ENCODE assay signal across 16 cellular contexts in the genomic region with DNA sequence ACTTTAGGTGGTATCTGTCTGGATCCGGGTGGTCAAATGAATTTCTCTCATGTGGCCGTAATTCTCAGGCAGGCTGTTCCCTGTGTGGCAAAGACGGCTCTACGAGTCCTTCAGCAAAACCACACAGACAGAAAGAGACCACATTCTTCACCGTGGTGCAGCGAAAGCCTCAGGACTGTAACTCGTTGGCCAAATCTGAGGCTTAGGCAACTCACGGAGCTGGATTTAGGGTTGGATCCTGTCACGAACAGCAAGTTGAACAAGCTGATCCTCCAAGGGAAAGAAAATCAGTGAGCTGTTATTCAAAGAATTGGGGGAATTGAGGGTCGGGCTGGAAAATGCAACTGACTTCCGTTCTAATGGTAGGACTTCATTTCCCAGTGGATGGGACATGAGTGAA.
"Had no signal": no experiment of that assay in that cellular context is flagged by ENCODE, and none has a peak within 500 bp of the region (broad histone marks: within the 10 kb centered on the region; RNA-seq: fewer than 3 reads in every experiment).

No MANE protein-coding gene starts in this region.

- DNase-seq: activated CD4-positive, alpha-beta T cell treated with anti-CD3 and anti-CD28 coated beads, Interleukin-2, amount 10 ng/mL, durations not matched to agents 7 days and 5 days; activated CD4-positive, CD25-positive, alpha-beta regulatory T cell; activated naive CD4-positive, alpha-beta T cell treated with anti-CD3 and anti-CD28 coated beads, Interleukin-2, amount 50 U/mL, for 16 hours; activated T-cell treated with anti-CD3 and anti-CD28 coated beads for 4 hours; adrenal gland; cerebellar nuclear complex; dorsolateral prefrontal cortex; gastrocnemius medialis; islet precursor cell; mammary epithelial cell; natural killer cell; transverse colon had no signal

- H3K4me3 ChIP-seq: adrenal gland, dorsolateral prefrontal cortex, esophagus muscularis mucosa, gastrocnemius medialis, skin epidermis, transverse colon had no signal

- H3K27ac ChIP-seq: adrenal gland, dorsolateral prefrontal cortex, esophagus muscularis mucosa, gastrocnemius medialis, skin epidermis, transverse colon had no signal

- H3K4me1 ChIP-seq: adrenal gland, esophagus muscularis mucosa, gastrocnemius medialis, transverse colon had no signal

- ATAC-seq: activated T-helper 17 cell treated with anti-CD3 and anti-CD28 coated beads, Interleukin-2, amount 50 U/mL, for 72 hours; gastrocnemius medialis; left lobe of liver had no signal

- H3K9me3 ChIP-seq: adrenal gland, esophagus muscularis mucosa, gastrocnemius medialis, transverse colon had no signal

- H3K27me3 ChIP-seq: adrenal gland, esophagus muscularis mucosa, transverse colon had no signal

- H3K36me3 ChIP-seq: adrenal gland, gastrocnemius medialis, transverse colon had no signal
